In the genomic region with DNA sequence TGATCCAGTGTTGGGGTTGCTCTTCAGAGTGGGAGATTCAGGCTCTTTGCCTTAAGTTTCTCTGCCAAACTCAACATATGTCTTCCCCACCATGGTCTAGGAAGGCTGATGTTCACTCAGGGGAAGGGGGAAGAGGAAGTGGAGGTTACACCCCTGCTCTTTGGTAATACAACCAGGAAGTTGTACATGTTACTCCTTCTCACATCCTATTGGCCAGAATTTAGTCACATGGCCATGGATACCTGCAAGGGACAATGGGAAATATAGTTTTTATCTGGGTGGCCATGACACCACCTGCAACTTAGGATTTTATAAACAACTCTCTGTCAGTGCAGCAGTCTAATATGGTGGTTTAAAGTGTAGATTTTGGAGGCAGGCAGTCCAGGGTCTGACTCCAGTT, we compare ENCODE assay signal across 18 cellular contexts.
DNase-seq lines count a peak whose midpoint lies in the region; ATAC-seq and TF ChIP-seq lines count a peak whose summit lies in the region.
"Had no signal": no experiment of that assay in that cellular context is flagged by ENCODE, and none has a peak within 500 bp of the region (broad histone marks: within the 10 kb centered on the region; RNA-seq: fewer than 3 reads in every experiment).

No MANE protein-coding gene starts in this region.

- H3K4me3 ChIP-seq in HCT116 (replicated peaks in 1 of 2; ENCODE audit: low read depth in 1 of 2, low read length in 2 of 2) (no peak overlapping the region), Karpas-422 (ENCODE audit: low read length) (no peak overlapping the region), SK-N-SH (ENCODE audit: low read depth in 2 of 2, low read length in 1 of 2) (no peak overlapping the region), endodermal cell (ENCODE audit: low read length) (no peak overlapping the region), WERI-Rb-1 (ENCODE audit: low read depth, low read length) (no peak overlapping the region)
- H3K4me3 ChIP-seq: A549 had no signal

- H3K9me3 ChIP-seq in HCT116 (ENCODE audit: control insufficient read depth in 1 of 2, insufficient read depth in 1 of 2, low read depth in 1 of 2, low read length in 2 of 2) = no peaks in the 10 kb centered on the region
- H3K9me3 ChIP-seq in Karpas-422 (ENCODE audit: low read length) = peaks cover 4% of the 10 kb centered on the region; the same call in 1 of the 2 replicates
- no peaks in the 10 kb centered on the region for H3K9me3 ChIP-seq in SK-N-SH
- H3K9me3 ChIP-seq in endodermal cell (ENCODE audit: control insufficient read depth, low read length) = no peaks in the 10 kb centered on the region
- H3K9me3 ChIP-seq in WERI-Rb-1 (ENCODE audit: severe bottlenecking) = no peaks in the 10 kb centered on the region
- H3K9me3 ChIP-seq: A549 had no signal

- H3K27me3 Mint-ChIP-seq in endodermal cell (ENCODE audit: insufficient read depth) = peaks cover 7% of the 10 kb centered on the region

- TF ChIP-seq CTCF in HCT116 (IDR thresholded peaks at IDR 0.05 in 2 of 3, conservative IDR thresholded peaks at IDR 0.05 in 1 of 3; ENCODE audit: borderline replicate concordance in 1 of 3, insufficient read depth in 1 of 3, low read depth in 2 of 3, low read length in 2 of 3) = no peak
- TF ChIP-seq CTCF in SK-N-SH (IDR thresholded peaks at IDR 0.05) = no peak
- no peak for TF ChIP-seq CTCF in endodermal cell (conservative IDR thresholded peaks at IDR 0.05)
- no peak for TF ChIP-seq CTCF in WERI-Rb-1 (IDR thresholded peaks at IDR 0.05; ENCODE audit: low read depth, low read length)

- H3F3A ChIP-seq in SK-N-SH (replicated peaks; ENCODE audit: insufficient read depth) = no peaks in the 10 kb centered on the region

- no peak overlapping the region for H3K4me2 ChIP-seq in HCT116 (ENCODE audit: low read length)
- H3K4me2 ChIP-seq in Karpas-422 (ENCODE audit: low read depth, low read length, poor library complexity, severe bottlenecking) = no peak overlapping the region
- no peak overlapping the region for H3K4me2 ChIP-seq in SK-N-SH
- H3K4me2 ChIP-seq: A549 had no signal

- H3K9me2 ChIP-seq in HCT116 (ENCODE audit: insufficient read depth) (no peaks in the 10 kb centered on the region), Karpas-422 (replicated peaks; ENCODE audit: insufficient read depth, low read length) (no peaks in the 10 kb centered on the region), SK-N-SH (no peaks in the 10 kb centered on the region)

- H3K27ac ChIP-seq in HCT116 (ENCODE audit: low read depth, low read length) (no peak overlapping the region), Karpas-422 (ENCODE audit: low read length) (no peak overlapping the region), SK-N-SH (ENCODE audit: low read depth in 2 of 2, low read length in 1 of 2) (no peak overlapping the region), endodermal cell (ENCODE audit: low read depth, low read length) (no peak overlapping the region), WERI-Rb-1 (no peak overlapping the region)
- H3K27ac ChIP-seq: A549 had no signal

- H3K9me3 Mint-ChIP-seq in endodermal cell = no peaks in the 10 kb centered on the region

- H3K36me3 Mint-ChIP-seq in endodermal cell (ENCODE audit: low read depth) = no peaks in the 10 kb centered on the region
- H3K36me3 Mint-ChIP-seq: CD14-positive monocyte had no signal

- H3K9ac ChIP-seq in HCT116 (ENCODE audit: low read length) (no peak overlapping the region), Karpas-422 (ENCODE audit: low read length) (no peak overlapping the region), SK-N-SH (no peak overlapping the region), endodermal cell (ENCODE audit: extremely low read depth, low read length, poor library complexity, severe bottlenecking) (no peak overlapping the region)

- no peaks in the 10 kb centered on the region for H3K4me1 ChIP-seq in HCT116 (ENCODE audit: control insufficient read depth in 1 of 2, insufficient read depth in 2 of 2, low read length in 2 of 2)
- H3K4me1 ChIP-seq in Karpas-422 (ENCODE audit: low read length) = no peaks in the 10 kb centered on the region
- H3K4me1 ChIP-seq in SK-N-SH (ENCODE audit: control insufficient read depth in 1 of 2, insufficient read depth in 2 of 2, low read depth in 1 of 2, low read length in 1 of 2) = no peaks in the 10 kb centered on the region
- H3K4me1 ChIP-seq in endodermal cell (ENCODE audit: control insufficient read depth, insufficient read depth, low read length) = no peaks in the 10 kb centered on the region
- H3K4me1 ChIP-seq: A549 had no signal

- no peaks in the 10 kb centered on the region for H3K4me1 Mint-ChIP-seq in endodermal cell
- H3K4me1 Mint-ChIP-seq: B cell, CD14-positive monocyte had no signal

- no peak for TF ChIP-seq EP300 in SK-N-SH (IDR thresholded peaks at IDR 0.05; ENCODE audit: borderline replicate concordance in 1 of 2, low read depth in 1 of 2, low read length in 1 of 2)

- no peak for DNase-seq in HCT116 (ENCODE audit: low read depth, low spot score)
- peak; percentile 49 for DNase-seq in Karpas-422
- DNase-seq in SK-N-SH = no peak
- DNase-seq in endodermal cell = peak; percentile 22
- no peak for DNase-seq in NCI-H2029 treated with DMSO at 0.1 percent for 48 hours (lab: John Stamatoyannopoulos, UW)
- DNase-seq in WERI-Rb-1 = no peak
- DNase-seq: GOT3, NCI-H1105, NCI-H1694, NCI-H2081 treated with DMSO at 0.1 percent for 48 hours, NCI-H446 treated with DMSO at 0.1 percent for 48 hours, NCI-H526 treated with DMSO at 0.1 percent for 48 hours, PC-3, Right ventricle myocardium superior had no signal

- H3K79me2 ChIP-seq in HCT116 (ENCODE audit: insufficient read depth, low read length) = no peaks in the 10 kb centered on the region
- no peaks in the 10 kb centered on the region for H3K79me2 ChIP-seq in Karpas-422 (ENCODE audit: low read length)
- H3K79me2 ChIP-seq in SK-N-SH (ENCODE audit: insufficient read depth) = no peaks in the 10 kb centered on the region

- RAD21 ChIA-PET in HCT116 (lab: Charles Lee; ENCODE audit: low non-redundant PET in 1 of 2, low total read pairs in 2 of 2, uncharacterized antibody in 2 of 2, unreplicated experiment in 2 of 2) = no interaction called here

- H3K27me3 ChIP-seq in HCT116 (ENCODE audit: insufficient read depth, low read length) (no peaks in the 10 kb centered on the region), Karpas-422 (ENCODE audit: low read length) (no peaks in the 10 kb centered on the region), SK-N-SH (ENCODE audit: insufficient read depth) (no peaks in the 10 kb centered on the region), endodermal cell (ENCODE audit: control insufficient read depth, insufficient read depth, low read length, poor library complexity, severe bottlenecking) (no peaks in the 10 kb centered on the region), WERI-Rb-1 (ENCODE audit: insufficient read depth, low read depth, severe bottlenecking) (peaks cover 66% of the 10 kb centered on the region)

- TF ChIP-seq RAD21 in HCT116 (IDR thresholded peaks at IDR 0.05; ENCODE audit: low read depth) (no peak), SK-N-SH (IDR thresholded peaks at IDR 0.05; ENCODE audit: low read length) (no peak)

- H2AFZ ChIP-seq in HCT116 (ENCODE audit: low read depth, low read length, poor library complexity, severe bottlenecking) = no peak overlapping the region
- H2AFZ ChIP-seq in Karpas-422 (ENCODE audit: low read length) = no peak overlapping the region
- H2AFZ ChIP-seq in SK-N-SH (ENCODE audit: low read depth) = no peak overlapping the region

- H3K27ac Mint-ChIP-seq in endodermal cell = no peak overlapping the region
- H3K27ac Mint-ChIP-seq: B cell had no signal

- intact Hi-C loops in HCT116 (cut with micrococcal nuclease) = no loop called here

- CTCF ChIA-PET in HCT116 (lab: Charles Lee) (no interaction called here), SK-N-SH (lab: Yijun Ruan, JAX) (no interaction called here)

- H4K20me1 ChIP-seq in HCT116 (ENCODE audit: insufficient read depth) (no peaks in the 10 kb centered on the region), Karpas-422 (ENCODE audit: insufficient read depth, low read depth, low read length) (no peaks in the 10 kb centered on the region), SK-N-SH (ENCODE audit: insufficient read depth) (no peaks in the 10 kb centered on the region)

- no peak for TF ChIP-seq POLR2A in HCT116 (IDR thresholded peaks at IDR 0.05; ENCODE audit: borderline replicate concordance, extremely low read depth, insufficient read depth, insufficient read length)

- no TSS peak for BruUV-seq in HCT116 (replicated peaks; lab: Mats Ljungman, UMichigan)

- H3K4me3 Mint-ChIP-seq in endodermal cell = no peak overlapping the region
- H3K4me3 Mint-ChIP-seq: B cell, CD14-positive monocyte had no signal

- ATAC-seq in HCT116 = no peak
- ATAC-seq in HG03097 (IDR thresholded peaks at IDR 0.05; ENCODE audit: low FRiP score, unreplicated experiment) = no peak
- ATAC-seq: PC-3 had no signal

- H3K36me3 ChIP-seq in HCT116 (ENCODE audit: control insufficient read depth in 1 of 2, insufficient read depth in 2 of 2, low read length in 2 of 2) (no peaks in the 10 kb centered on the region), Karpas-422 (ENCODE audit: insufficient read depth, low read length) (no peaks in the 10 kb centered on the region), SK-N-SH (replicated peaks in 1 of 2; ENCODE audit: control insufficient read depth in 1 of 2, insufficient read depth in 2 of 2, low read length in 1 of 2) (no peaks in the 10 kb centered on the region), endodermal cell (ENCODE audit: control insufficient read depth, insufficient read depth, low read length) (no peaks in the 10 kb centered on the region), WERI-Rb-1 (no peaks in the 10 kb centered on the region)

- POLR2A ChIA-PET in HCT116 (lab: Charles Lee) = no interaction called here
- POLR2A ChIA-PET in SK-N-SH (lab: Yijun Ruan, JAX) = no interaction called here

TF ChIP-seq in HCT116, 20 proteins besides CTCF, POLR2A, EP300 and RAD21 (continues in another document):
- no peak for TF ChIP-seq FOSL1 (IDR thresholded peaks at IDR 0.05; ENCODE audit: low read depth)
- no peak for TF ChIP-seq TCF7L2 (IDR thresholded peaks at IDR 0.05; ENCODE audit: borderline replicate concordance, extremely low read depth, insufficient read depth, insufficient read length)
- TF ChIP-seq ATF3 (IDR thresholded peaks at IDR 0.05) = no peak
- TF ChIP-seq EZH2 (IDR thresholded peaks at IDR 0.05) = no peak

TF ChIP-seq in SK-N-SH, 30 proteins besides CTCF, POLR2A, EP300 and RAD21:
- TF ChIP-seq, protein P1, sequence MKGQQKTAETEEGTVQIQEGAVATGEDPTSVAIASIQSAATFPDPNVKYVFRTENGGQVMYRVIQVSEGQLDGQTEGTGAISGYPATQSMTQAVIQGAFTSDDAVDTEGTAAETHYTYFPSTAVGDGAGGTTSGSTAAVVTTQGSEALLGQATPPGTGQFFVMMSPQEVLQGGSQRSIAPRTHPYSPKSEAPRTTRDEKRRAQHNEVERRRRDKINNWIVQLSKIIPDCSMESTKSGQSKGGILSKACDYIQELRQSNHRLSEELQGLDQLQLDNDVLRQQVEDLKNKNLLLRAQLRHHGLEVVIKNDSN (IDR thresholded peaks at IDR 0.05; ENCODE audit: borderline replicate concordance, low read depth) = peak; percentile 54; the same call in 1 of the 2 replicates
- TF ChIP-seq MEF2A (IDR thresholded peaks at IDR 0.05; ENCODE audit: borderline replicate concordance, low read depth) = no peak
TF ChIP-seq in SK-N-SH: peak in this region for 1.

Comparison
In these comparisons a context has a peak if more than half of its experiments do, and no peak if none do; other contexts are left out.
1. DNase-seq: peak in Karpas-422 (single experiment) and endodermal cell (single experiment); none in HCT116 (single experiment), SK-N-SH (single experiment), NCI-H2029 treated with DMSO at 0.1 percent for 48 hours (single experiment) and WERI-Rb-1 (single experiment).
2. Of the 11 proteins assayed by ChIP-seq in both SK-N-SH and HCT116: peak only in SK-N-SH: none; only in HCT116: ELF1; in both: none; in neither: 10.